ENCODE assay signal across 23 cellular contexts in the genomic region with DNA sequence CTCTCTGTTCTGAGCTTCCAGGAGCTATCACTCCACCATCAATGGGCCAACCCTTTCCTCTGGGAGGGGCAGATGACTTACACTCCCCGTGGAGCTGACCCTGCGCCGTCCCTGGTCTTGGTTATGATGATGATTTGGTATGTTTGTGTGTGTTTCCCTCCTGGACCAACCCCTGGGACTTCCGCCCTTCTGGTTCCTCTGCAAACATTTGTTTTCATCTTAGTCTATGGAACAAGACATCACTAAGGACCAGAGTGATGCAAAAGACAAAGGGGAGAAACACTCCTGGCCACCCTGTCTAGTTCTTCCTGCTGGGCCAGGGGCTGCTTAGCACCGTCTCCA.
"Had no signal": no experiment of that assay in that cellular context is flagged by ENCODE, and none has a peak within 500 bp of the region (broad histone marks: within the 10 kb centered on the region; RNA-seq: fewer than 3 reads in every experiment).

No MANE protein-coding gene starts in this region.

- H3K36me3 ChIP-seq: MG63, SJSA1 had no signal

- H3K27ac ChIP-seq: HL-60, SJSA1 had no signal

- H3K27ac Mint-ChIP-seq: T-cell had no signal

- H3K9me3 Mint-ChIP-seq: T-cell had no signal

- H3K4me2 ChIP-seq: SK-N-SH had no signal

- H3K9ac ChIP-seq: SK-N-SH had no signal

- ATAC-seq: T-cell had no signal

- H3K4me3 Mint-ChIP-seq: T-cell had no signal

- H3K9me3 ChIP-seq: MG63, SJSA1, SK-N-SH had no signal

- H3K27me3 ChIP-seq: MG63, SJSA1 had no signal

- DNase-seq: Karpas-422, KG1, NCI-H1092 treated with DMSO at 0.1 percent for 48 hours, NCI-H1436, NCI-H187, NCI-H2029, NCI-H2081 treated with DMSO at 0.1 percent for 48 hours, NCI-H2171, NCI-H226, NCI-H446, NCI-H510A, NCI-H524 treated with DMSO at 0.1 percent for 48 hours, NCI-H69, NCI-H774, Right ventricle myocardium superior, RPMI8226, SIG-M5, SK-N-SH, SW 1271, T-cell had no signal

- H3K4me3 ChIP-seq: MG63, SJSA1 had no signal
